1 cellular context compared by ENCODE assay signal in the genomic region with DNA sequence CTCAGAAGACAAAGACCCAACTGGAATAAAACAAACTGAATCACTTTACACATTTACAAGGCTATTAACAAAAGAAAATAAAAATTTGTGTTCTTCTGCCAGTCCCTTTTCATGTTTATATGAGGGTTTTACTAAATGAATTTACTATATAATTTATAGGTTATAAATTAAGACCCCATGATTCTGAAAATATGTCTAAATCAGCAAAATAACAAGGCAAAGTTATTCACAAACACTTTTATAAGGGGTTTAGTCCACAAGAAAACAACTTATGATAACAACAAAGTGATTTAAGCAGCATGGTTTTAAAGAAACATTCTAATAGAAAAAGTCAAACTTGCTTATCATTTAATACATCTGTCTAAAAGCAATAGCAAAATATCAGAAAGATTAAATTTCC.
TF ChIP-seq lines count a peak whose summit lies in the region.

No MANE protein-coding gene starts in this region.

TF ChIP-seq in K562, 482 proteins besides CTCF, POLR2A, EP300 and RAD21:
- no peak for TF ChIP-seq ZBTB7A (IDR thresholded peaks at IDR 0.05; ENCODE audit: borderline replicate concordance, control insufficient read depth, low read depth, low read length)
- TF ChIP-seq, protein P1, sequence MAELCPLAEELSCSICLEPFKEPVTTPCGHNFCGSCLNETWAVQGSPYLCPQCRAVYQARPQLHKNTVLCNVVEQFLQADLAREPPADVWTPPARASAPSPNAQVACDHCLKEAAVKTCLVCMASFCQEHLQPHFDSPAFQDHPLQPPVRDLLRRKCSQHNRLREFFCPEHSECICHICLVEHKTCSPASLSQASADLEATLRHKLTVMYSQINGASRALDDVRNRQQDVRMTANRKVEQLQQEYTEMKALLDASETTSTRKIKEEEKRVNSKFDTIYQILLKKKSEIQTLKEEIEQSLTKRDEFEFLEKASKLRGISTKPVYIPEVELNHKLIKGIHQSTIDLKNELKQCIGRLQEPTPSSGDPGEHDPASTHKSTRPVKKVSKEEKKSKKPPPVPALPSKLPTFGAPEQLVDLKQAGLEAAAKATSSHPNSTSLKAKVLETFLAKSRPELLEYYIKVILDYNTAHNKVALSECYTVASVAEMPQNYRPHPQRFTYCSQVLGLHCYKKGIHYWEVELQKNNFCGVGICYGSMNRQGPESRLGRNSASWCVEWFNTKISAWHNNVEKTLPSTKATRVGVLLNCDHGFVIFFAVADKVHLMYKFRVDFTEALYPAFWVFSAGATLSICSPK (IDR thresholded peaks at IDR 0.05; ENCODE audit: borderline replicate concordance), result no peak
- no peak for TF ChIP-seq MTA1 (IDR thresholded peaks at IDR 0.05; ENCODE audit: borderline replicate concordance)
- TF ChIP-seq, protein P2, sequence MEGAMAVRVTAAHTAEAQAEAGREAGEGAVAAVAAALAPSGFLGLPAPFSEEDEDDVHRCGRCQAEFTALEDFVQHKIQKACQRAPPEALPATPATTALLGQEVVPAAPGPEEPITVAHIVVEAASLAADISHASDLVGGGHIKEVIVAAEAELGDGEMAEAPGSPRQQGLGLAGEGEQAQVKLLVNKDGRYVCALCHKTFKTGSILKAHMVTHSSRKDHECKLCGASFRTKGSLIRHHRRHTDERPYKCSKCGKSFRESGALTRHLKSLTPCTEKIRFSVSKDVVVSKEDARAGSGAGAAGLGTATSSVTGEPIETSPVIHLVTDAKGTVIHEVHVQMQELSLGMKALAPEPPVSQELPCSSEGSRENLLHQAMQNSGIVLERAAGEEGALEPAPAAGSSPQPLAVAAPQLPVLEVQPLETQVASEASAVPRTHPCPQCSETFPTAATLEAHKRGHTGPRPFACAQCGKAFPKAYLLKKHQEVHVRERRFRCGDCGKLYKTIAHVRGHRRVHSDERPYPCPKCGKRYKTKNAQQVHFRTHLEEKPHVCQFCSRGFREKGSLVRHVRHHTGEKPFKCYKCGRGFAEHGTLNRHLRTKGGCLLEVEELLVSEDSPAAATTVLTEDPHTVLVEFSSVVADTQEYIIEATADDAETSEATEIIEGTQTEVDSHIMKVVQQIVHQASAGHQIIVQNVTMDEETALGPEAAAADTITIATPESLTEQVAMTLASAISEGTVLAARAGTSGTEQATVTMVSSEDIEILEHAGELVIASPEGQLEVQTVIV (CRISPR knock-in tag; IDR thresholded peaks at IDR 0.05; ENCODE audit: borderline replicate concordance), result no peak
- peak; percentile 36; the same call in 1 of the 2 replicates for TF ChIP-seq MAFF (IDR thresholded peaks at IDR 0.05; ENCODE audit: low read length)
- no peak for TF ChIP-seq SMARCA5 (IDR thresholded peaks at IDR 0.05)
- no peak for TF ChIP-seq FOXM1 (IDR thresholded peaks at IDR 0.05; ENCODE audit: low read depth)
- no peak for TF ChIP-seq FOXM1 (CRISPR knock-in tag; IDR thresholded peaks at IDR 0.05; ENCODE audit: low read depth)
- TF ChIP-seq ZNF699 (CRISPR knock-in tag; IDR thresholded peaks at IDR 0.05; ENCODE audit: insufficient replicate concordance), result no peak
- no peak for TF ChIP-seq ZNF23 (CRISPR knock-in tag; IDR thresholded peaks at IDR 0.05)
- no peak for TF ChIP-seq ZNF584 (CRISPR knock-in tag; IDR thresholded peaks at IDR 0.05; ENCODE audit: low read depth)
- no peak for TF ChIP-seq RBM22 (IDR thresholded peaks at IDR 0.05; ENCODE audit: low read depth, low read length, poor library complexity, severe bottlenecking)
- TF ChIP-seq ZNF316 (IDR thresholded peaks at IDR 0.05), result peak; percentile 65
- TF ChIP-seq, protein P3, sequence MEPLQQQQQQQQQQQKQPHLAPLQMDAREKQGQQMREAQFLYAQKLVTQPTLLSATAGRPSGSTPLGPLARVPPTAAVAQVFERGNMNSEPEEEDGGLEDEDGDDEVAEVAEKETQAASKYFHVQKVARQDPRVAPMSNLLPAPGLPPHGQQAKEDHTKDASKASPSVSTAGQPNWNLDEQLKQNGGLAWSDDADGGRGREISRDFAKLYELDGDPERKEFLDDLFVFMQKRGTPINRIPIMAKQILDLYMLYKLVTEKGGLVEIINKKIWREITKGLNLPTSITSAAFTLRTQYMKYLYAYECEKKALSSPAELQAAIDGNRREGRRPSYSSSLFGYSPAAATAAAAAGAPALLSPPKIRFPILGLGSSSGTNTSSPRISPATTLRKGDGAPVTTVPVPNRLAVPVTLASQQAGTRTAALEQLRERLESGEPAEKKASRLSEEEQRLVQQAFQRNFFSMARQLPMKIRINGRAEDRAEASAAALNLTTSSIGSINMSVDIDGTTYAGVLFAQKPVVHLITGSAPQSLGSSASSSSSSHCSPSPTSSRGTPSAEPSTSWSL (CRISPR knock-in tag; IDR thresholded peaks at IDR 0.05; ENCODE audit: borderline replicate concordance), result no peak
- TF ChIP-seq, protein P4, sequence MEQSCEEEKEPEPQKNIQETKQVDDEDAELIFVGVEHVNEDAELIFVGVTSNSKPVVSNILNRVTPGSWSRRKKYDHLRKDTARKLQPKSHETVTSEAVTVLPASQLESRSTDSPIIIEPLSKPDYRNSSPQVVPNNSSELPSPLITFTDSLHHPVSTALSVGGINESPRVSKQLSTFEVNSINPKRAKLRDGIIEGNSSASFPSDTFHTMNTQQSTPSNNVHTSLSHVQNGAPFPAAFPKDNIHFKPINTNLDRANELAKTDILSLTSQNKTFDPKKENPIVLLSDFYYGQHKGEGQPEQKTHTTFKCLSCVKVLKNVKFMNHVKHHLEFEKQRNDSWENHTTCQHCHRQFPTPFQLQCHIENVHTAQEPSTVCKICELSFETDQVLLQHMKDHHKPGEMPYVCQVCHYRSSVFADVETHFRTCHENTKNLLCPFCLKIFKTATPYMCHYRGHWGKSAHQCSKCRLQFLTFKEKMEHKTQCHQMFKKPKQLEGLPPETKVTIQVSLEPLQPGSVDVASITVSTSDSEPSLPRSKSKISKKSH (CRISPR knock-in tag; IDR thresholded peaks at IDR 0.05), result no peak
- TF ChIP-seq C11orf30 (IDR thresholded peaks at IDR 0.05; ENCODE audit: low read depth), result peak; percentile 59
- TF ChIP-seq, protein P5, sequence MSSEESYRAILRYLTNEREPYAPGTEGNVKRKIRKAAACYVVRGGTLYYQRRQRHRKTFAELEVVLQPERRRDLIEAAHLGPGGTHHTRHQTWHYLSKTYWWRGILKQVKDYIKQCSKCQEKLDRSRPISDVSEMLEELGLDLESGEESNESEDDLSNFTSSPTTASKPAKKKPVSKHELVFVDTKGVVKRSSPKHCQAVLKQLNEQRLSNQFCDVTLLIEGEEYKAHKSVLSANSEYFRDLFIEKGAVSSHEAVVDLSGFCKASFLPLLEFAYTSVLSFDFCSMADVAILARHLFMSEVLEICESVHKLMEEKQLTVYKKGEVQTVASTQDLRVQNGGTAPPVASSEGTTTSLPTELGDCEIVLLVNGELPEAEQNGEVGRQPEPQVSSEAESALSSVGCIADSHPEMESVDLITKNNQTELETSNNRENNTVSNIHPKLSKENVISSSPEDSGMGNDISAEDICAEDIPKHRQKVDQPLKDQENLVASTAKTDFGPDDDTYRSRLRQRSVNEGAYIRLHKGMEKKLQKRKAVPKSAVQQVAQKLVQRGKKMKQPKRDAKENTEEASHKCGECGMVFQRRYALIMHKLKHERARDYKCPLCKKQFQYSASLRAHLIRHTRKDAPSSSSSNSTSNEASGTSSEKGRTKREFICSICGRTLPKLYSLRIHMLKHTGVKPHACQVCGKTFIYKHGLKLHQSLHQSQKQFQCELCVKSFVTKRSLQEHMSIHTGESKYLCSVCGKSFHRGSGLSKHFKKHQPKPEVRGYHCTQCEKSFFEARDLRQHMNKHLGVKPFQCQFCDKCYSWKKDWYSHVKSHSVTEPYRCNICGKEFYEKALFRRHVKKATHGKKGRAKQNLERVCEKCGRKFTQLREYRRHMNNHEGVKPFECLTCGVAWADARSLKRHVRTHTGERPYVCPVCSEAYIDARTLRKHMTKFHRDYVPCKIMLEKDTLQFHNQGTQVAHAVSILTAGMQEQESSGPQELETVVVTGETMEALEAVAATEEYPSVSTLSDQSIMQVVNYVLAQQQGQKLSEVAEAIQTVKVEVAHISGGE (CRISPR knock-in tag; IDR thresholded peaks at IDR 0.05), result no peak
- TF ChIP-seq, protein P6, sequence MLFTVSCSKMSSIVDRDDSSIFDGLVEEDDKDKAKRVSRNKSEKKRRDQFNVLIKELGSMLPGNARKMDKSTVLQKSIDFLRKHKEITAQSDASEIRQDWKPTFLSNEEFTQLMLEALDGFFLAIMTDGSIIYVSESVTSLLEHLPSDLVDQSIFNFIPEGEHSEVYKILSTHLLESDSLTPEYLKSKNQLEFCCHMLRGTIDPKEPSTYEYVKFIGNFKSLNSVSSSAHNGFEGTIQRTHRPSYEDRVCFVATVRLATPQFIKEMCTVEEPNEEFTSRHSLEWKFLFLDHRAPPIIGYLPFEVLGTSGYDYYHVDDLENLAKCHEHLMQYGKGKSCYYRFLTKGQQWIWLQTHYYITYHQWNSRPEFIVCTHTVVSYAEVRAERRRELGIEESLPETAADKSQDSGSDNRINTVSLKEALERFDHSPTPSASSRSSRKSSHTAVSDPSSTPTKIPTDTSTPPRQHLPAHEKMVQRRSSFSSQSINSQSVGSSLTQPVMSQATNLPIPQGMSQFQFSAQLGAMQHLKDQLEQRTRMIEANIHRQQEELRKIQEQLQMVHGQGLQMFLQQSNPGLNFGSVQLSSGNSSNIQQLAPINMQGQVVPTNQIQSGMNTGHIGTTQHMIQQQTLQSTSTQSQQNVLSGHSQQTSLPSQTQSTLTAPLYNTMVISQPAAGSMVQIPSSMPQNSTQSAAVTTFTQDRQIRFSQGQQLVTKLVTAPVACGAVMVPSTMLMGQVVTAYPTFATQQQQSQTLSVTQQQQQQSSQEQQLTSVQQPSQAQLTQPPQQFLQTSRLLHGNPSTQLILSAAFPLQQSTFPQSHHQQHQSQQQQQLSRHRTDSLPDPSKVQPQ (CRISPR knock-in tag; IDR thresholded peaks at IDR 0.05; ENCODE audit: borderline replicate concordance), result no peak
- TF ChIP-seq SNIP1 (IDR thresholded peaks at IDR 0.05; ENCODE audit: low read depth), result no peak
- no peak for TF ChIP-seq PURB (CRISPR knock-in tag; IDR thresholded peaks at IDR 0.05; ENCODE audit: low read depth)
- TF ChIP-seq BMI1 (IDR thresholded peaks at IDR 0.05; ENCODE audit: low read length), result no peak
- TF ChIP-seq ZNF830 (CRISPR knock-in tag; IDR thresholded peaks at IDR 0.05), result no peak
- TF ChIP-seq CBX2 (IDR thresholded peaks at IDR 0.05; ENCODE audit: insufficient read depth, low read length, poor library complexity, severe bottlenecking), result no peak
